Comparison of ENCODE assay signal across 16 cellular contexts in the genomic region with DNA sequence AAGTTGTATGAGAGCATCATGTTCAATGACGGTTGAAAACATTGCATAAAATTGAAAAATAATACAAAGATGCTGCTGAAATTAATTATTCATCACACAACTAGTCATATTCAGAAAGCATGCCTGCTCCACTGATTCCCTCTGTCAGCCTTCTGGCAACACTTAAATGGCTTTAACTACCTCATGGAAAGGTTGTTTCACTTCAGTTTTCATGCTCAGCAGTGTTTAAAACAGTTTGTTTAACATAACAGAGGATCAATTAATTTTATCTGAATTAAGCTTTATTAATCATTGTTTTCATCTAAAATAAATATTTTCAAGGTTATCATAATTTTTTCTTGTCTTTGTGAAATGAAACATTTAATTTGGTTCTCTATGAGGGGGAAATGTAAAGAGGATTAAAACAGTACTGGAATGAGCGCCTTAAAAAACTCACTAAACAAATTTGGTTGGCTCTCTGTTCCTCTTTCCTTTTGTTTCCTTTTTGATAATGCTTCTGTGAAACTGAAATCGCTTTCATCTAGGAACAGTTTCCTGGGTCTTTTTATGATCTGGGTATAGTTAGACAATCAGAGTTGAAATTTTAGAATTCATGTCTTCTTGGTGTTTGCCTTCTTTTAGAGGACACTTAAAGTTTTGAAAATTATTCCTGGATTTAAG.
DNase-seq lines count a peak whose midpoint lies in the region; ATAC-seq and TF ChIP-seq lines count a peak whose summit lies in the region.
"Had no signal": no experiment of that assay in that cellular context is flagged by ENCODE, and none has a peak within 500 bp of the region (broad histone marks: within the 10 kb centered on the region; RNA-seq: fewer than 3 reads in every experiment).

No MANE protein-coding gene starts in this region.

- H3K36me3 ChIP-seq in naive thymus-derived CD4-positive, alpha-beta T cell (ENCODE audit: control insufficient read depth in 2 of 3, insufficient read depth in 3 of 3, low read length in 3 of 3), result no peaks in the 10 kb centered on the region

- peak; percentile 65 for ATAC-seq in GM18519 (IDR thresholded peaks at IDR 0.05; ENCODE audit: low FRiP score, unreplicated experiment)
- peak; percentile 79 for ATAC-seq in GM21529 (IDR thresholded peaks at IDR 0.05; ENCODE audit: unreplicated experiment)
- peak; percentile 69 for ATAC-seq in HG03139 (IDR thresholded peaks at IDR 0.05; ENCODE audit: unreplicated experiment)
- ATAC-seq in naive thymus-derived CD4-positive, alpha-beta T cell, result no peak
- no peak for ATAC-seq in activated CD4-positive, CD25-positive, alpha-beta regulatory T cell treated with anti-CD3 and anti-CD28 coated beads, Interleukin-2, amount 50 U/mL, for 24 hours

- H3K27ac ChIP-seq in VCaP, result peak overlapping the region; percentile 50
- no peak overlapping the region for H3K27ac ChIP-seq in naive thymus-derived CD4-positive, alpha-beta T cell (ENCODE audit: low read depth, low read length)

- H3K9me3 Mint-ChIP-seq in naive thymus-derived CD4-positive, alpha-beta T cell, result no peaks in the 10 kb centered on the region

- POLR2A ChIA-PET in naive thymus-derived CD4-positive, alpha-beta T cell (lab: Charles Lee), result no interaction called here

- H3K4me3 ChIP-seq in naive thymus-derived CD4-positive, alpha-beta T cell (ENCODE audit: low read length), result no peak overlapping the region

- H3K27me3 Mint-ChIP-seq in naive thymus-derived CD4-positive, alpha-beta T cell, result peaks cover 0 to 12% (median 5%) of the 10 kb centered on the region in 5 donors
- H3K27me3 Mint-ChIP-seq: central memory CD8-positive, alpha-beta T cell had no signal

- no peak overlapping the region for H3K27ac Mint-ChIP-seq in naive thymus-derived CD4-positive, alpha-beta T cell

- CTCF ChIA-PET in naive thymus-derived CD4-positive, alpha-beta T cell (lab: Charles Lee), result no interaction called here

- H3K9me3 ChIP-seq in naive thymus-derived CD4-positive, alpha-beta T cell (ENCODE audit: control insufficient read depth in 2 of 3, low read length in 3 of 3), result no peaks in the 10 kb centered on the region

- H3K36me3 Mint-ChIP-seq in naive thymus-derived CD4-positive, alpha-beta T cell, result no peaks in the 10 kb centered on the region

- no peaks in the 10 kb centered on the region for H3K4me1 Mint-ChIP-seq in naive thymus-derived CD4-positive, alpha-beta T cell
- H3K4me1 Mint-ChIP-seq: central memory CD8-positive, alpha-beta T cell had no signal

- TF ChIP-seq CTCF in VCaP (conservative IDR thresholded peaks at IDR 0.05), result no peak

- intact Hi-C loops in naive thymus-derived CD4-positive, alpha-beta T cell (cut with micrococcal nuclease), result no loop called here

- H3K27me3 ChIP-seq in naive thymus-derived CD4-positive, alpha-beta T cell (ENCODE audit: control insufficient read depth in 2 of 2, insufficient read depth in 2 of 2, low read length in 2 of 2), result no peaks in the 10 kb centered on the region

- no peak for DNase-seq in naive thymus-derived CD4-positive, alpha-beta T cell
- DNase-seq in NCI-H526 treated with DMSO at 0.1 percent for 48 hours (lab: John Stamatoyannopoulos, UW), result no peak
- DNase-seq in NCI-H510A treated with DMSO at 0.1 percent for 48 hours (lab: John Stamatoyannopoulos, UW), result no peak
- DNase-seq: activated CD4-positive, CD25-positive, alpha-beta regulatory T cell; activated effector memory CD4-positive, alpha-beta T cell treated with anti-CD3 and anti-CD28 coated beads, Interleukin-2, amount 50 U/mL, for 16 hours; COR-L47; islet precursor cell; NCI-H2029 treated with DMSO at 0.1 percent for 48 hours; SHP77 treated with DMSO at 0.1 percent for 48 hours; stimulated activated naive CD4-positive, alpha-beta T cell treated with Interleukin-2 at 50 U/mL for 16 hours had no signal

- no peak overlapping the region for H3K4me3 Mint-ChIP-seq in naive thymus-derived CD4-positive, alpha-beta T cell
- H3K4me3 Mint-ChIP-seq: central memory CD8-positive, alpha-beta T cell had no signal

- H3K4me1 ChIP-seq in naive thymus-derived CD4-positive, alpha-beta T cell (ENCODE audit: control insufficient read depth in 2 of 2, insufficient read depth in 2 of 2, low read length in 2 of 2), result no peaks in the 10 kb centered on the region

Comparison
In these comparisons a context has a peak if more than half of its experiments do, and no peak if none do; other contexts are left out.
1. ATAC-seq: peak in GM18519 (single experiment), GM21529 (single experiment) and HG03139 (single experiment); none in naive thymus-derived CD4-positive, alpha-beta T cell (single experiment) and activated CD4-positive, CD25-positive, alpha-beta regulatory T cell treated with anti-CD3 and anti-CD28 coated beads, Interleukin-2, amount 50 U/mL, for 24 hours (0 of 2).